1 cellular context compared by ENCODE assay signal in genomic region chr12:2548095-2548494, GRCh38.
TF ChIP-seq lines count a peak whose summit lies in the region.

No MANE protein-coding gene starts in this region.

TF ChIP-seq in GM23338, 12 proteins besides CTCF, POLR2A, EP300 and RAD21 (continued from another document):
- TF ChIP-seq ZNF462 (CRISPR knock-in tag; IDR thresholded peaks at IDR 0.05) (no peak), POLR2AphosphoS5 (IDR thresholded peaks at IDR 0.05; ENCODE audit: low read depth) (no peak), EZH2 (IDR thresholded peaks at IDR 0.05; ENCODE audit: low read depth, unreplicated experiment) (no peak), NANOG (IDR thresholded peaks at IDR 0.05; ENCODE audit: borderline replicate concordance) (no peak), CREB1 (CRISPR knock-in tag; IDR thresholded peaks at IDR 0.05; ENCODE audit: low read depth) (no peak), ZNF114 (CRISPR knock-in tag; IDR thresholded peaks at IDR 0.05) (no peak), STAT1 (IDR thresholded peaks at IDR 0.05; ENCODE audit: unreplicated experiment) (no peak)
